36 cellular contexts compared by ENCODE assay signal in genomic region chr3:75115695-75116094, GRCh38.
"Had no signal": no experiment of that assay in that cellular context is flagged by ENCODE, and none has a peak within 500 bp of the region (broad histone marks: within the 10 kb centered on the region; RNA-seq: fewer than 3 reads in every experiment).

No MANE protein-coding gene starts in this region.

- H3K4me3 ChIP-seq: MG63 had no signal

- H3K36me3 ChIP-seq: MG63 had no signal

- H3K9me3 ChIP-seq: MG63 had no signal

- DNase-seq: MG63, MM.1S, MV-4-11, NCI-H1048, NCI-H1092, NCI-H1092 treated with DMSO at 0.1 percent for 48 hours, NCI-H1105, NCI-H1105 treated with DMSO at 0.1 percent for 48 hours, NCI-H1417, NCI-H1417 treated with DMSO at 0.1 percent for 48 hours, NCI-H1436, NCI-H1436 treated with DMSO at 0.1 percent for 48 hours, NCI-H146, NCI-H1694, NCI-H1694 treated with DMSO at 0.1 percent for 48 hours, NCI-H187, NCI-H187 treated with DMSO at 0.1 percent for 48 hours, NCI-H1930, NCI-H2029, NCI-H2029 treated with DMSO at 0.1 percent for 48 hours, NCI-H2081, NCI-H2081 treated with DMSO at 0.1 percent for 48 hours, NCI-H2107, NCI-H2171, NCI-H2171 treated with DMSO at 0.1 percent for 48 hours, NCI-H2227 treated with DMSO at 0.1 percent for 48 hours, NCI-H226, NCI-H345, NCI-H446, NCI-H446 treated with DMSO at 0.1 percent for 48 hours, NCI-H510A, NCI-H510A treated with DMSO at 0.1 percent for 48 hours, NCI-H524, NCI-H524 treated with DMSO at 0.1 percent for 48 hours, NCI-H526, NCI-H526 treated with DMSO at 0.1 percent for 48 hours had no signal

- H3K27me3 ChIP-seq: MG63 had no signal
